ENCODE assay signal across 9 cellular contexts in the genomic region with DNA sequence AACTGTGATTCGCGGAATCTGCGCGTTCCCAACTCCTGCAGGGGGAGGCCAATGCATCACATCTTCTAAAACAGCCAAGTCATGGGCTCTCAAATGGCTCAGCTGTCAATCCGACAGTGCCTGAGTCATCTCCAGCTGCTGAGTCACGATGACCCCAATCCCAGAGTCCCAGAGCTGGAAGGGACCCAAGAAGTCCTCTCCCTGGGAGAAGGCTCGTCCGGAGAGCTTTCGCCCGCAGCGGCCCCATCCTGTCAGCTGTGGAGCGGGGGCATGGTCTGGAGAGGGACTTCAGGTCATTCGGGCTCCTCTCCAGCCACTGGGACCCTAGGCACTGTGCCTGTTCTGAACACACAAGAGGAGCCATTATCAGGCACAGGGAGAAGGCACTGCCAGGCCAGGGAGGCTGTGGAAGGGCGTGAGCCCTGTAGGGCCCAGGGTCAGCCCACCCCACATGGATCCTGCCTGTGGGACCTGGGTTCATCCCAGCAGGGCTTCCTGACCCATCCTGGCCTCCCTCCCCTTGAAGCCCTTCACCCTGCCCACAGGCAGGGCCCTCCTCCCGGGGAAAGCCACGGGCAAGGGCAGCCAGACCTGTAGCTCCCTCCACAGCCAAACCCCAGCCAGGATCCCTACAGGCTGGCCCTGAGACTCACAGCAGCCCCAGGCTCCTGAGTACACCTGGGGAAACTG. TPM values are rescaled to one million over a fixed set of nuclear protein-coding genes. Genes with fewer than 3 reads are reported as not detected.
DNase-seq lines count a peak whose midpoint lies in the region; ATAC-seq and TF ChIP-seq lines count a peak whose summit lies in the region.
"Had no signal": no experiment of that assay in that cellular context is flagged by ENCODE, and none has a peak within 500 bp of the region (broad histone marks: within the 10 kb centered on the region; RNA-seq: fewer than 3 reads in every experiment).

No MANE protein-coding gene starts in this region.

- intact Hi-C loops in psoas muscle (cut with DNase I): loop anchor here (2.0 to 5.0 kb wide), 2 partner anchors 47 to 151 kb away; partner anchors contain the start of gene GPC1 (in 1 of the 2)
- intact Hi-C loops in upper lobe of right lung (cut with DNase I): no loop called here

- H3K27ac Mint-ChIP-seq in T-helper 17 cell: peak overlapping the region; percentile 63

- no peaks in the 10 kb centered on the region for H3K36me3 Mint-ChIP-seq in T-helper 17 cell (ENCODE audit: low read depth)

- H3K79me2 ChIP-seq in MM.1S (ENCODE audit: low read length): no peaks in the 10 kb centered on the region

- whole genome bisulfite sequencing in psoas muscle, 3 donors: 44 to 72% (median 46%) methylated on average over 15 to 16 of the region's 16 CpGs

- no peak overlapping the region for H3K4me2 ChIP-seq in MM.1S (ENCODE audit: low read depth, low read length)

- ATAC-seq in T-helper 17 cell (no peak), psoas muscle (peak; percentile 65 to 81 (median 76)), upper lobe of right lung (no peak)

- H3K4me1 Mint-ChIP-seq in T-helper 17 cell: peaks cover 6% of the 10 kb centered on the region

- H3K9me2 ChIP-seq in MM.1S (replicated peaks; ENCODE audit: insufficient read depth, low read length): no peaks in the 10 kb centered on the region

- H3K9me3 ChIP-seq in T-helper 17 cell (ENCODE audit: control insufficient read depth, low read length, poor library complexity, severe bottlenecking) (no peaks in the 10 kb centered on the region), psoas muscle (no peaks in the 10 kb centered on the region), MM.1S (replicated peaks; ENCODE audit: insufficient read depth, low read length) (no peaks in the 10 kb centered on the region), upper lobe of right lung (no peaks in the 10 kb centered on the region)

- H3K27me3 Mint-ChIP-seq in T-helper 17 cell: peaks cover 9% of the 10 kb centered on the region

- no peak overlapping the region for H3K4me3 Mint-ChIP-seq in T-helper 17 cell

- H3K4me3 ChIP-seq in psoas muscle: peak overlapping the region; percentile 48
- no peak overlapping the region for H3K4me3 ChIP-seq in MM.1S (ENCODE audit: low read length)
- H3K4me3 ChIP-seq in upper lobe of right lung: no peak overlapping the region

- no peaks in the 10 kb centered on the region for H3K36me3 ChIP-seq in psoas muscle (ENCODE audit: insufficient read depth in 1 of 2, low read depth in 1 of 2)
- no peaks in the 10 kb centered on the region for H3K36me3 ChIP-seq in MM.1S (replicated peaks; ENCODE audit: insufficient read depth, low read length)
- H3K36me3 ChIP-seq in upper lobe of right lung: no peaks in the 10 kb centered on the region

- no peak overlapping the region for H2AFZ ChIP-seq in MM.1S (ENCODE audit: low read length)

- H3F3A ChIP-seq in MM.1S (ENCODE audit: insufficient read depth, low read length): no peaks in the 10 kb centered on the region

- H4K20me1 ChIP-seq in MM.1S (ENCODE audit: insufficient read depth, low read length): no peaks in the 10 kb centered on the region

- H3K4me1 ChIP-seq in psoas muscle (peaks cover 37% of the 10 kb centered on the region), MM.1S (ENCODE audit: low read length) (no peaks in the 10 kb centered on the region), upper lobe of right lung (peaks cover 4% of the 10 kb centered on the region)

- TF ChIP-seq CTCF in psoas muscle (IDR thresholded peaks at IDR 0.05) (no peak), MM.1S (IDR thresholded peaks at IDR 0.05; ENCODE audit: low read length) (no peak), upper lobe of right lung (IDR thresholded peaks at IDR 0.05) (no peak)

- H3K27me3 ChIP-seq in psoas muscle (ENCODE audit: insufficient read depth in 3 of 3, low read length in 2 of 3) (no peaks in the 10 kb centered on the region), MM.1S (replicated peaks; ENCODE audit: insufficient read depth, low read length) (peaks cover 17% of the 10 kb centered on the region), upper lobe of right lung (no peaks in the 10 kb centered on the region)

- H3K9ac ChIP-seq in MM.1S (ENCODE audit: low read length): no peak overlapping the region

- peak overlapping the region; percentile 68 for H3K27ac ChIP-seq in psoas muscle
- no peak overlapping the region for H3K27ac ChIP-seq in MM.1S (ENCODE audit: low read length)
- H3K27ac ChIP-seq in upper lobe of right lung: no peak overlapping the region

- DNase-seq in ELF-1 (ENCODE audit: low read depth, low spot score) (peak; percentile 53), T-helper 17 cell (no peak), glomerular endothelial cell (ENCODE audit: extremely low read depth, low read depth, low spot score) (peak; percentile 16), psoas muscle (peak; percentile 79 to 92), NCI-H1436 treated with DMSO at 0.1 percent for 48 hours (lab: John Stamatoyannopoulos, UW) (no peak), MM.1S (no peak), upper lobe of right lung (no peak), D341Med (ENCODE audit: low spot score) (no peak)
- DNase-seq: activated CD4-positive, CD25-positive, alpha-beta regulatory T cell treated with anti-CD3 and anti-CD28 coated beads, Interleukin-2, amount 50 U/mL, for 72 hours had no signal

RNA-seq across cellular contexts. Expression of gene GPC1, which starts 47.6 kb away (rescaled TPM):
- total RNA-seq in T-helper 17 cell (1 to 10 TPM; 1.5 to 1.7 TPM), glomerular endothelial cell (141 and 173 TPM in 2 replicates), psoas muscle (100 to 1,000 TPM; 115 to 180 (median 142) TPM), upper lobe of right lung (24.8 TPM)
- 100 to 1,000 TPM in 2 of 3 donors, 10 to 100 TPM in 1; 85.4 to 116 (median 103) TPM for polyA plus RNA-seq in psoas muscle

Comparison
In these comparisons a context has a peak if more than half of its experiments do, and no peak if none do; other contexts are left out.
1. DNase-seq: peak in ELF-1 (single experiment), glomerular endothelial cell (single experiment) and psoas muscle (2 of 2); none in T-helper 17 cell (0 of 3), NCI-H1436 treated with DMSO at 0.1 percent for 48 hours (single experiment), MM.1S (single experiment), upper lobe of right lung (single experiment) and D341Med (single experiment).
2. ATAC-seq: peak in psoas muscle (4 of 4); none in T-helper 17 cell (single experiment) and upper lobe of right lung (single experiment).